8 cellular contexts compared by ENCODE assay signal in the genomic region with DNA sequence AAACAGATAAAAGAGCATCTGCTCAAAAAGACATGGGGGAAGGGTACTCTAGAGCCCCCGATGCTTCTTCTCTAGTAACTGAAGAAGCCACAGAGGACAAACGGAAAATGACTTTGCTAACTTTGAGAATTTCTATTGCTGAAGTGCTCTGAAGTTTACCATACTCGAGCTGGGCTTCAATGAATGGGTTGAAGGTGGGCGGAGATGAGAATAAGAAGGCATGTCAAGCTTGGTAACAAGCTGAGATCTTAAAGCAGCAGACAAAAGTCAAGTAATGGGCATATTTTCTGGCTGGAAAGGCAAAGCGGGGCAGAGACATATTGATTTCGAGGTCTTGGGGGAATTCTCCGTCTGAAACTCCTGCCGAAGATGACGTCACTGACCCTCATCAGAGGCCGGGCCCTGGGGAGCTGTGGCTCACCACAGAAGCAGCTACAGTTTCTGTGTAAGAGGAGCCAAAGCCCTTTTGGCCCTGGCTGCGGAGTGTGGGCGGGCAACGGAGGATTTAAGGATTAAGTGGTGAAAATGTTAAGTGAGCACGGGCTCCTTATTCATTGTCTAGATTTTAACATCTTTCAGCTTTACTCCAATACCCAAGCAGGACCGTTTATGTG.
DNase-seq lines count a peak whose midpoint lies in the region; ATAC-seq and TF ChIP-seq lines count a peak whose summit lies in the region.

No MANE protein-coding gene starts in this region.

- no peak overlapping the region for H3K4me3 Mint-ChIP-seq in activated naive CD4-positive, alpha-beta T cell treated with anti-CD3 and anti-CD28 coated beads, Interleukin-2, amount 10 ng/mL, durations not matched to agents 7 days and 5 days
- no peak overlapping the region for H3K4me3 Mint-ChIP-seq in CD4-positive, alpha-beta T cell

- no peaks in the 10 kb centered on the region for H3K9me3 Mint-ChIP-seq in activated naive CD4-positive, alpha-beta T cell treated with anti-CD3 and anti-CD28 coated beads, Interleukin-2, amount 10 ng/mL, durations not matched to agents 7 days and 5 days
- no peaks in the 10 kb centered on the region for H3K9me3 Mint-ChIP-seq in CD4-positive, alpha-beta T cell

- no peak overlapping the region for H3K9ac ChIP-seq in PC-3 (ENCODE audit: low read length)

- no peak overlapping the region for H3K27ac ChIP-seq in PC-3 (ENCODE audit: low read length)
- H3K27ac ChIP-seq in CD4-positive, alpha-beta T cell (ENCODE audit: low read depth, low read length): no peak overlapping the region

- no peak overlapping the region for H3K4me2 ChIP-seq in PC-3 (ENCODE audit: low read length)

- ATAC-seq in GM18520 (IDR thresholded peaks at IDR 0.05; ENCODE audit: unreplicated experiment) (peak; percentile 97), HG02759 (IDR thresholded peaks at IDR 0.05; ENCODE audit: unreplicated experiment) (peak; percentile 96), PC-3 (no peak)
- ATAC-seq in CD4-positive, alpha-beta T cell (ENCODE audit: poor library complexity): no peak

- no peaks in the 10 kb centered on the region for H3K4me1 Mint-ChIP-seq in activated naive CD4-positive, alpha-beta T cell treated with anti-CD3 and anti-CD28 coated beads, Interleukin-2, amount 10 ng/mL, durations not matched to agents 7 days and 5 days
- H3K4me1 Mint-ChIP-seq in CD4-positive, alpha-beta T cell (ENCODE audit: low read depth): no peaks in the 10 kb centered on the region

- TF ChIP-seq CTCF in PC-3 (conservative IDR thresholded peaks at IDR 0.05; ENCODE audit: low read depth, low read length) (no peak), GM13976 (IDR thresholded peaks at IDR 0.05; ENCODE audit: borderline replicate concordance, control extremely low read depth, extremely low read depth, insufficient read depth, missing control alignments) (no peak)
- no peak for TF ChIP-seq CTCF in CD4-positive, alpha-beta T cell (IDR thresholded peaks at IDR 0.05)

- POLR2A ChIA-PET in PC-3 (lab: Charles Lee; ENCODE audit: unreplicated experiment): no interaction called here
- POLR2A ChIA-PET in CD4-positive, alpha-beta T cell (lab: Charles Lee): no interaction called here

- no peaks in the 10 kb centered on the region for H3K79me2 ChIP-seq in PC-3 (ENCODE audit: low read length)

- CTCF ChIA-PET in PC-3 (lab: Charles Lee): no interaction called here
- CTCF ChIA-PET in activated naive CD4-positive, alpha-beta T cell treated with anti-CD3 and anti-CD28 coated beads, Interleukin-2, amount 10 ng/mL, durations not matched to agents 7 days and 5 days (lab: Charles Lee): no interaction called here
- CTCF ChIA-PET in CD4-positive, alpha-beta T cell (lab: Charles Lee): no interaction called here

- H3K27ac Mint-ChIP-seq in activated naive CD4-positive, alpha-beta T cell treated with anti-CD3 and anti-CD28 coated beads, Interleukin-2, amount 10 ng/mL, durations not matched to agents 7 days and 5 days: no peak overlapping the region
- H3K27ac Mint-ChIP-seq in CD4-positive, alpha-beta T cell: no peak overlapping the region

- H3F3A ChIP-seq in PC-3 (ENCODE audit: low read length, unreplicated experiment): no peaks in the 10 kb centered on the region

- H3K9me2 ChIP-seq in PC-3 (replicated peaks; ENCODE audit: low read length): no peaks in the 10 kb centered on the region

- H3K36me3 Mint-ChIP-seq in activated naive CD4-positive, alpha-beta T cell treated with anti-CD3 and anti-CD28 coated beads, Interleukin-2, amount 10 ng/mL, durations not matched to agents 7 days and 5 days: no peaks in the 10 kb centered on the region
- no peaks in the 10 kb centered on the region for H3K36me3 Mint-ChIP-seq in CD4-positive, alpha-beta T cell (ENCODE audit: low read depth)

- H4K20me1 ChIP-seq in PC-3 (ENCODE audit: low read length): no peaks in the 10 kb centered on the region

- peaks cover 42% of the 10 kb centered on the region for H3K27me3 ChIP-seq in PC-3 (ENCODE audit: low read length)
- no peaks in the 10 kb centered on the region for H3K27me3 ChIP-seq in CD4-positive, alpha-beta T cell (ENCODE audit: control insufficient read depth, insufficient read depth, low read length)

- in situ Hi-C loops in SK-MEL-5 (cut with HindIII; ENCODE audit: low pct_unique_long_range_greater_than_20kb, low sequenced_read_pairs) (no loop called here), GM13976 (cut with MboI; ENCODE audit: low sequenced_read_pairs, unreplicated experiment) (no loop called here)

- H3K9me3 ChIP-seq in PC-3 (ENCODE audit: low read length): no peaks in the 10 kb centered on the region
- no peaks in the 10 kb centered on the region for H3K9me3 ChIP-seq in CD4-positive, alpha-beta T cell (ENCODE audit: control insufficient read depth, low read length)

- H3K36me3 ChIP-seq in PC-3 (ENCODE audit: low read depth, low read length): no peaks in the 10 kb centered on the region

- no peak overlapping the region for H2AFZ ChIP-seq in PC-3 (ENCODE audit: low read length)

- intact Hi-C loops in PC-3 (cut with micrococcal nuclease): no loop called here
- intact Hi-C loops in CD4-positive, alpha-beta T cell (cut with DNase I, micrococcal nuclease): no loop called here

- H3K27me3 Mint-ChIP-seq in activated naive CD4-positive, alpha-beta T cell treated with anti-CD3 and anti-CD28 coated beads, Interleukin-2, amount 10 ng/mL, durations not matched to agents 7 days and 5 days: peaks cover 5% of the 10 kb centered on the region
- H3K27me3 Mint-ChIP-seq in CD4-positive, alpha-beta T cell: peaks cover 15% of the 10 kb centered on the region

- BruUV-seq in PC-3 (replicated peaks; lab: Mats Ljungman, UMichigan): no TSS peak

- no peaks in the 10 kb centered on the region for H3K4me1 ChIP-seq in PC-3 (ENCODE audit: insufficient read depth, low read length)

- DNase-seq in SK-MEL-5 (ENCODE audit: low read depth, low spot score): peak; percentile 63
- peak; percentile 37 for DNase-seq in left kidney (ENCODE audit: low read depth, low spot score)
- DNase-seq in PC-3: no peak
- DNase-seq in activated naive CD4-positive, alpha-beta T cell treated with anti-CD3 and anti-CD28 coated beads, Interleukin-2, amount 10 ng/mL, durations not matched to agents 7 days and 5 days: no peak
- DNase-seq in CD4-positive, alpha-beta T cell: no peak
- no peak for DNase-seq in GM13976 (ENCODE audit: low spot score)

- H3K4me3 ChIP-seq in PC-3 (ENCODE audit: low read length): no peak overlapping the region

Comparison
In these comparisons a context has a peak if more than half of its experiments do, and no peak if none do; other contexts are left out.
1. ATAC-seq: peak in GM18520 (single experiment) and HG02759 (single experiment); none in PC-3 (single experiment) and CD4-positive, alpha-beta T cell (single experiment).
2. DNase-seq: peak in SK-MEL-5 (single experiment) and left kidney (single experiment); none in PC-3 (single experiment), activated naive CD4-positive, alpha-beta T cell treated with anti-CD3 and anti-CD28 coated beads, Interleukin-2, amount 10 ng/mL, durations not matched to agents 7 days and 5 days (single experiment), CD4-positive, alpha-beta T cell (0 of 10) and GM13976 (single experiment).